ENCODE assay signal across 18 cellular contexts in genomic region chr11:65850217-65851082, GRCh38. TPM values are rescaled to one million over a fixed set of nuclear protein-coding genes. Genes with fewer than 3 reads are reported as not detected.
DNase-seq lines count a peak whose midpoint lies in the region; ATAC-seq, FAIRE-seq and TF ChIP-seq lines count a peak whose summit lies in the region.
"Had no signal": no experiment of that assay in that cellular context is flagged by ENCODE, and none has a peak within 500 bp of the region (broad histone marks: within the 10 kb centered on the region; RNA-seq: fewer than 3 reads in every experiment).

No MANE protein-coding gene starts in this region.

- no peak for ATAC-seq in HG02885 (IDR thresholded peaks at IDR 0.05; ENCODE audit: poor library complexity, unreplicated experiment)
- ATAC-seq: left colon had no signal

- H3F3A ChIP-seq in smooth muscle cell (ENCODE audit: low read depth), result peaks cover 29% of the 10 kb centered on the region

- no peak overlapping the region for H2AFZ ChIP-seq in smooth muscle cell (ENCODE audit: low read depth)
- H2AFZ ChIP-seq: GM23338 had no signal

- H3K4me3 ChIP-seq in bronchial epithelial cell (ENCODE audit: low read depth, low read length), result no peak overlapping the region
- H3K4me3 ChIP-seq in smooth muscle cell, result no peak overlapping the region
- H3K4me3 ChIP-seq: GM23338 had no signal

- H3K4me2 ChIP-seq in smooth muscle cell, result no peak overlapping the region
- H3K4me2 ChIP-seq: GM23338 had no signal

- no peak overlapping the region for H3K27ac Mint-ChIP-seq in activated CD4-positive, alpha-beta T cell treated with anti-CD3 and anti-CD28 coated beads, Interleukin-2, amount 10 ng/mL, durations not matched to agents 24 days and 14 days
- H3K27ac Mint-ChIP-seq: GM23338 had no signal

- peak; percentile 70 for FAIRE-seq in bronchial epithelial cell (lab: Jason Lieb, UNC)

- H4K20me1 ChIP-seq in smooth muscle cell (ENCODE audit: low read depth), result peaks cover 49% of the 10 kb centered on the region

- H3K27ac ChIP-seq in smooth muscle cell (ENCODE audit: low read depth), result no peak overlapping the region

- no peaks in the 10 kb centered on the region for H3K27me3 Mint-ChIP-seq in activated CD4-positive, alpha-beta T cell treated with anti-CD3 and anti-CD28 coated beads, Interleukin-2, amount 10 ng/mL, durations not matched to agents 24 days and 14 days
- H3K27me3 Mint-ChIP-seq: CD8-positive, alpha-beta memory T cell; IgD-negative memory B cell; naive B cell had no signal

- peaks cover 27% of the 10 kb centered on the region for H3K79me2 ChIP-seq in smooth muscle cell (ENCODE audit: low read depth)

- H3K4me3 Mint-ChIP-seq in activated CD4-positive, alpha-beta T cell treated with anti-CD3 and anti-CD28 coated beads, Interleukin-2, amount 10 ng/mL, durations not matched to agents 24 days and 14 days, result no peak overlapping the region
- H3K4me3 Mint-ChIP-seq: CD8-positive, alpha-beta memory T cell; naive B cell; WTC11 had no signal

- no peaks in the 10 kb centered on the region for H3K4me1 ChIP-seq in smooth muscle cell (ENCODE audit: low read depth)

- H3K9ac ChIP-seq in smooth muscle cell (ENCODE audit: low read depth), result no peak overlapping the region

- H3K4me1 Mint-ChIP-seq in activated CD4-positive, alpha-beta T cell treated with anti-CD3 and anti-CD28 coated beads, Interleukin-2, amount 10 ng/mL, durations not matched to agents 24 days and 14 days, result peaks cover 16% of the 10 kb centered on the region

- H3K36me3 ChIP-seq in bronchial epithelial cell (ENCODE audit: control insufficient read depth, insufficient read depth, low read length) (peaks cover 24% of the 10 kb centered on the region), smooth muscle cell (ENCODE audit: low read depth) (peaks cover 10% of the 10 kb centered on the region)

- peak; percentile 64 for DNase-seq in activated CD4-positive, alpha-beta T cell treated with anti-CD3 and anti-CD28 coated beads, Interleukin-2, amount 10 ng/mL, durations not matched to agents 24 days and 14 days
- DNase-seq in activated CD4-positive, alpha-beta T cell treated with anti-CD3 and anti-CD28 coated beads, Interleukin-2, amount 50 U/mL, for 1 hour, result no peak
- DNase-seq in HCEC 1CT (peak; percentile 30), bronchial epithelial cell (ENCODE audit: low read depth) (no peak), posterior vena cava (ENCODE audit: low spot score) (peak; percentile 72), NCI-H1417 (lab: John Stamatoyannopoulos, UW) (no peak), smooth muscle cell (lab: John Stamatoyannopoulos, UW; ENCODE audit: unreplicated experiment) (no peak)
- DNase-seq: CD8-positive, alpha-beta memory T cell; hippocampal formation; naive B cell; NCI-H1417 treated with DMSO at 0.1 percent for 48 hours; trophoblast cell had no signal

- WGBS in smooth muscle cell (ENCODE audit: low lambda C conversion rate), result 95% methylated on average over 20 of the region's 20 CpGs

- peaks cover 53% of the 10 kb centered on the region for H3K36me3 Mint-ChIP-seq in activated CD4-positive, alpha-beta T cell treated with anti-CD3 and anti-CD28 coated beads, Interleukin-2, amount 10 ng/mL, durations not matched to agents 24 days and 14 days (ENCODE audit: low read depth)

- no peaks in the 10 kb centered on the region for H3K9me3 ChIP-seq in smooth muscle cell (replicated peaks; ENCODE audit: low read depth)

- TF ChIP-seq CTCF in bronchial epithelial cell (IDR thresholded peaks at IDR 0.05; ENCODE audit: insufficient read depth, low read length, severe bottlenecking), result no peak
- no peak for TF ChIP-seq CTCF in smooth muscle cell (IDR thresholded peaks at IDR 0.05; ENCODE audit: borderline replicate concordance, insufficient read depth, poor library complexity, severe bottlenecking)

- no peaks in the 10 kb centered on the region for H3K27me3 ChIP-seq in bronchial epithelial cell (ENCODE audit: control insufficient read depth, insufficient read depth, low read length)
- no peaks in the 10 kb centered on the region for H3K27me3 ChIP-seq in smooth muscle cell (ENCODE audit: low read depth)

- no peaks in the 10 kb centered on the region for H3K9me3 Mint-ChIP-seq in activated CD4-positive, alpha-beta T cell treated with anti-CD3 and anti-CD28 coated beads, Interleukin-2, amount 10 ng/mL, durations not matched to agents 24 days and 14 days
- H3K9me3 Mint-ChIP-seq: CD8-positive, alpha-beta memory T cell; IgD-negative memory B cell; naive B cell had no signal

- intact Hi-C loops in activated CD4-positive, alpha-beta T cell treated with anti-CD3 and anti-CD28 coated beads, Interleukin-2, amount 10 ng/mL, durations not matched to agents 24 days and 14 days (cut with micrococcal nuclease), result no loop called here
- intact Hi-C loops in posterior vena cava (cut with DNase I), result no loop called here

RNA-seq across cellular contexts. Expression of gene CFL1, which starts 7.5 kb away (rescaled TPM):
- total RNA-seq in activated CD4-positive, alpha-beta T cell treated with anti-CD3 and anti-CD28 coated beads, Interleukin-2, amount 10 ng/mL, durations not matched to agents 24 days and 14 days, result 1,047 and 1,065 TPM in 2 replicates
- total RNA-seq in bronchial epithelial cell (764 and 971 TPM in 2 replicates), posterior vena cava (100 to 1,000 TPM; 697 to 707 TPM), smooth muscle cell (1,233 and 1,255 TPM in 2 replicates)
- polyA plus RNA-seq in smooth muscle cell, result 3,052 and 3,080 TPM in 2 replicates

RNA-seq across cellular contexts. Expression of gene MUS81, which starts 9.8 kb away (rescaled TPM):
- 77.4 and 80.5 TPM in 2 replicates for total RNA-seq in activated CD4-positive, alpha-beta T cell treated with anti-CD3 and anti-CD28 coated beads, Interleukin-2, amount 10 ng/mL, durations not matched to agents 24 days and 14 days
- total RNA-seq in bronchial epithelial cell (58.4 and 63.8 TPM in 2 replicates), posterior vena cava (10 to 100 TPM; 41.8 to 48.2 TPM), smooth muscle cell (21.7 and 35.1 TPM in 2 replicates)
- 39.6 and 61.1 TPM in 2 replicates for polyA plus RNA-seq in smooth muscle cell

RNA-seq across cellular contexts. Expression of gene SNX32, which starts 16.7 kb away (rescaled TPM):
- total RNA-seq in activated CD4-positive, alpha-beta T cell treated with anti-CD3 and anti-CD28 coated beads, Interleukin-2, amount 10 ng/mL, durations not matched to agents 24 days and 14 days, result 1.2 and 2.1 TPM in 2 replicates
- total RNA-seq in bronchial epithelial cell (under 0.01 TPM in 1 of 2 replicates, not detected in the other), posterior vena cava (under 1 TPM; 0.52 to 0.65 TPM), smooth muscle cell (0.63 and 1.2 TPM in 2 replicates)
- polyA plus RNA-seq in smooth muscle cell, result 1.1 and 3.3 TPM in 2 replicates

RNA-seq across cellular contexts. Expression of gene EFEMP2, which starts 22.1 kb away (rescaled TPM):
- total RNA-seq in activated CD4-positive, alpha-beta T cell treated with anti-CD3 and anti-CD28 coated beads, Interleukin-2, amount 10 ng/mL, durations not matched to agents 24 days and 14 days, result 8.4 and 9.1 TPM in 2 replicates
- 2.9 and 5.6 TPM in 2 replicates for total RNA-seq in bronchial epithelial cell
- total RNA-seq in posterior vena cava, result 100 to 1,000 TPM; 111 to 131 TPM
- total RNA-seq in smooth muscle cell, result 99.7 and 103 TPM in 2 replicates
- 328 and 362 TPM in 2 replicates for polyA plus RNA-seq in smooth muscle cell

RNA-seq across cellular contexts. Expression of gene CTSW, which starts 29.2 kb away (rescaled TPM):
- 4.9 and 7.5 TPM in 2 replicates for total RNA-seq in activated CD4-positive, alpha-beta T cell treated with anti-CD3 and anti-CD28 coated beads, Interleukin-2, amount 10 ng/mL, durations not matched to agents 24 days and 14 days
- total RNA-seq in bronchial epithelial cell, result not detected in 2 replicates
- total RNA-seq in posterior vena cava, result 1 to 10 TPM; 1.4 to 1.8 TPM
- not detected in 2 replicates for total RNA-seq in smooth muscle cell
- polyA plus RNA-seq in smooth muscle cell, result 0.52 TPM in 1 of 2 replicates, not detected in the other
- total RNA-seq: dermis blood vessel endothelial cell, GM23338, WTC11 had no signal
- polyA plus RNA-seq: GM23338 had no signal

Comparison
In these comparisons a context has a peak if more than half of its experiments do, and no peak if none do; other contexts are left out.
1. DNase-seq: peak in activated CD4-positive, alpha-beta T cell treated with anti-CD3 and anti-CD28 coated beads, Interleukin-2, amount 10 ng/mL, durations not matched to agents 24 days and 14 days (single experiment), HCEC 1CT (single experiment) and posterior vena cava (single experiment); none in activated CD4-positive, alpha-beta T cell treated with anti-CD3 and anti-CD28 coated beads, Interleukin-2, amount 50 U/mL, for 1 hour (single experiment), bronchial epithelial cell (single experiment), NCI-H1417 (0 of 3) and smooth muscle cell (single experiment).